24 cellular contexts compared by ENCODE assay signal in the genomic region with DNA sequence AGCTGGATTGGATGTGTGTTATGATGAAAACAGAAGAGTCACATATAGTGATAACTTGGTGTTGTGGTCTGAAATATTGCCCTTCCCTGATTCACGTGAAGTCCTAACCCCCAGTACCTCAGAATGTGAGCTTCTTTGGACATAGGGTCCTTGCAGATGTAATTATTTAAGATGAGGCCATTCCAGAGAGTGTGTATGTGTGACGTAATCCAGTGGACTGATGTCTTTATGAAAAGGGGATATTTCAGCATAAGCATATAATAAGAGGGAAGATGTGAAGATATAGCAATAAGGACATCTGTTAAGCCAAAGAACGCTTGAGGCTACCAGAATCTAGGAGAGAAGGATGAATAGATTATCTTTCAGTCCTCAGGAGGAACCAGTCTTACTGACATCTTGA.
"Had no signal": no experiment of that assay in that cellular context is flagged by ENCODE, and none has a peak within 500 bp of the region (broad histone marks: within the 10 kb centered on the region; RNA-seq: fewer than 3 reads in every experiment).

No MANE protein-coding gene starts in this region.

- H3K9me3 ChIP-seq: colonic mucosa, gastroesophageal sphincter, heart right ventricle, left lung, lower lobe of right lung, mucosa of descending colon had no signal

- H3K27me3 ChIP-seq: colonic mucosa, foreskin keratinocyte, gastroesophageal sphincter, heart right ventricle, left lung had no signal

- ATAC-seq: effector memory CD8-positive, alpha-beta T cell; esophagus mucosa; foreskin keratinocyte; gastroesophageal sphincter; left lung; lower lobe of right lung; mucosa of descending colon had no signal

- H3K4me3 Mint-ChIP-seq: dendritic cell treated with granulocyte-macrophage colony-stimulating factor and Interleukin-4, amounts not matched to agents 40 ng/mL and 50 ng/mL, for 4 days; effector memory CD8-positive, alpha-beta T cell; endodermal cell; mesothelial cell of epicardium had no signal

- H3K36me3 Mint-ChIP-seq: mesothelial cell of epicardium had no signal

- H3K4me3 ChIP-seq: colonic mucosa, gastroesophageal sphincter, heart right ventricle, left lung, lower lobe of right lung, mucosa of descending colon had no signal

- H3K9me3 Mint-ChIP-seq: dendritic cell treated with granulocyte-macrophage colony-stimulating factor and Interleukin-4, amounts not matched to agents 40 ng/mL and 50 ng/mL, for 4 days; effector memory CD8-positive, alpha-beta T cell; endodermal cell had no signal

- H3K36me3 ChIP-seq: colonic mucosa, gastroesophageal sphincter, left lung, lower lobe of right lung had no signal

- FAIRE-seq: endometrium, frontal cortex, islet of Langerhans, keratinocyte had no signal

- H3K4me1 ChIP-seq: colonic mucosa, gastroesophageal sphincter, left lung, lower lobe of right lung had no signal

- DNase-seq: colonic mucosa; cortex of kidney; effector CD8-positive, alpha-beta T cell; effector memory CD8-positive, alpha-beta T cell; endodermal cell; erythroblast; foreskin keratinocyte; heart right ventricle; hippocampal formation; left cardiac atrium; left lung; left ventricle myocardium superior; lower lobe of right lung; mesenchymal stem cell; mucosa of descending colon had no signal

- H3K27ac Mint-ChIP-seq: dendritic cell treated with granulocyte-macrophage colony-stimulating factor and Interleukin-4, amounts not matched to agents 40 ng/mL and 50 ng/mL, for 4 days; effector memory CD8-positive, alpha-beta T cell; endodermal cell; mesothelial cell of epicardium had no signal

- H3K27ac ChIP-seq: colonic mucosa, epithelial cell of prostate, foreskin keratinocyte, gastroesophageal sphincter, left lung, lower lobe of right lung had no signal
